ENCODE assay signal across 20 cellular contexts in genomic region chr19:33754361-33754760, GRCh38.
"Had no signal": no experiment of that assay in that cellular context is flagged by ENCODE, and none has a peak within 500 bp of the region (broad histone marks: within the 10 kb centered on the region; RNA-seq: fewer than 3 reads in every experiment).

No MANE protein-coding gene starts in this region.

- ATAC-seq: PC-3, Right ventricle myocardium inferior, SK-N-SH treated with all-trans-retinoic acid at 6 μM for 48 hours had no signal

- DNase-seq: Karpas-422, KG1, MG63, NCI-H1092, NCI-H1105 treated with DMSO at 0.1 percent for 48 hours, NCI-H146, NCI-H1930, NCI-H2081, NCI-H2171, NCI-H345, NCI-H446 treated with DMSO at 0.1 percent for 48 hours, NCI-H510A treated with DMSO at 0.1 percent for 48 hours, NCI-H526, PC-3, Peyer's patch, SHP77 treated with DMSO at 0.1 percent for 48 hours, SJCRH30, T-helper 1 cell had no signal
